Comparison of ENCODE assay signal across 8 cellular contexts in genomic region chr6:5752282-5752681, GRCh38.
DNase-seq lines count a peak whose midpoint lies in the region; ATAC-seq and TF ChIP-seq lines count a peak whose summit lies in the region.

No MANE protein-coding gene starts in this region.

- no peaks in the 10 kb centered on the region for H3K27me3 ChIP-seq in A673 (replicated peaks; ENCODE audit: insufficient read depth, low read depth, low read length, poor library complexity)
- no peaks in the 10 kb centered on the region for H3K27me3 ChIP-seq in HUES6 (ENCODE audit: control insufficient read depth, insufficient read depth, low read length)
- H3K27me3 ChIP-seq in iPS DF 6.9 (ENCODE audit: control insufficient read depth, insufficient read depth, low read length) = no peaks in the 10 kb centered on the region
- no peaks in the 10 kb centered on the region for H3K27me3 ChIP-seq in testis

- H3K4me1 ChIP-seq in A673 (ENCODE audit: insufficient read depth, low read length, poor library complexity, severe bottlenecking) = peaks cover 28% of the 10 kb centered on the region
- H3K4me1 ChIP-seq in HUES6 (ENCODE audit: control insufficient read depth, insufficient read depth, low read length) = peaks cover 18% of the 10 kb centered on the region
- no peaks in the 10 kb centered on the region for H3K4me1 ChIP-seq in iPS DF 6.9 (ENCODE audit: control insufficient read depth, insufficient read depth, low read length)
- no peaks in the 10 kb centered on the region for H3K4me1 ChIP-seq in testis

- TF ChIP-seq CTCF in A673 (conservative IDR thresholded peaks at IDR 0.05; ENCODE audit: low read depth, low read length) (no peak), testis (IDR thresholded peaks at IDR 0.05) (no peak)

- DNase-seq in A673 (ENCODE audit: low spot score) (peak; percentile 90), astrocyte of the hippocampus (ENCODE audit: low read depth, low spot score) (peak; percentile 90), iPS DF 6.9 (ENCODE audit: low read depth, low spot score) (peak; percentile 39), NCI-H128 (lab: John Stamatoyannopoulos, UW; ENCODE audit: unreplicated experiment) (no peak), testis (no peak), 8988T (no peak)

- no CpG with 5 or more reads among the region's 6 CpGs for WGBS in iPS DF 6.9 (ENCODE audit: insufficient coverage, insufficient read length)
- 81 to 85% methylated on average over 6 of the region's 6 CpGs for WGBS in testis, 2 donors

- H3K27ac ChIP-seq in A673 (ENCODE audit: low read depth, low read length, poor library complexity, severe bottlenecking) (peak overlapping the region; percentile 85), HUES6 (ENCODE audit: low read depth, low read length) (peak overlapping the region; percentile 81), iPS DF 6.9 (ENCODE audit: low read length) (no peak overlapping the region), testis (no peak overlapping the region)

- H3K9ac ChIP-seq in HUES6 (ENCODE audit: low read length) = peak overlapping the region; percentile 38

- no peak overlapping the region for H3K4me3 ChIP-seq in A673 (ENCODE audit: low read depth, low read length, poor library complexity, severe bottlenecking)
- H3K4me3 ChIP-seq in HUES6 (ENCODE audit: low read depth, low read length) = no peak overlapping the region
- H3K4me3 ChIP-seq in iPS DF 6.9 (ENCODE audit: low read length) = no peak overlapping the region
- no peak overlapping the region for H3K4me3 ChIP-seq in testis

- H3K9me3 ChIP-seq in A673 (ENCODE audit: low read depth, low read length, poor library complexity, severe bottlenecking) (peaks cover 11% of the 10 kb centered on the region), HUES6 (ENCODE audit: control insufficient read depth, insufficient read depth, low read depth, low read length) (peaks cover 19% of the 10 kb centered on the region), iPS DF 6.9 (ENCODE audit: control insufficient read depth, insufficient read depth, low read length) (no peaks in the 10 kb centered on the region), testis (no peaks in the 10 kb centered on the region)

- H3K36me3 ChIP-seq in A673 (ENCODE audit: insufficient read depth, low read length, poor library complexity, severe bottlenecking) (no peaks in the 10 kb centered on the region), HUES6 (ENCODE audit: control insufficient read depth, insufficient read depth, low read length) (no peaks in the 10 kb centered on the region), iPS DF 6.9 (ENCODE audit: control insufficient read depth, insufficient read depth, low read length) (no peaks in the 10 kb centered on the region), testis (ENCODE audit: low read depth, missing control alignments) (no peaks in the 10 kb centered on the region)

- CTCF ChIA-PET in A673 (lab: Charles Lee) = interaction anchor here (0.6 to 1.0 kb wide), 3 partner anchors 281 to 1903 kb away, joined by 3 to 4 read pairs (median 4); partner anchors contain the start of gene FAM50B

- TF ChIP-seq POLR2A in testis (IDR thresholded peaks at IDR 0.05) = no peak

- ATAC-seq in HG03135 (IDR thresholded peaks at IDR 0.05; ENCODE audit: unreplicated experiment) = no peak

- no TSS peak for BruUV-seq in A673 (replicated peaks; lab: Mats Ljungman, UMichigan)

- POLR2A ChIA-PET in A673 (lab: Charles Lee; ENCODE audit: low non-redundant PET) = interaction anchor here (0.8 kb wide), 1 partner anchor 79 kb away, joined by 3 read pairs; no protein-coding TSS in a partner anchor

- intact Hi-C loops in A673 (cut with micrococcal nuclease; ENCODE audit: unreplicated experiment) (no loop called here), testis (cut with DNase I; ENCODE audit: low total_unique reads) (no loop called here)

Comparison
In these comparisons a context has a peak if more than half of its experiments do, and no peak if none do; other contexts are left out.
1. DNase-seq: peak in A673 (single experiment), astrocyte of the hippocampus (single experiment) and iPS DF 6.9 (single experiment); none in NCI-H128 (single experiment), testis (single experiment) and 8988T (single experiment).
2. H3K27ac ChIP-seq: peak in A673 (single experiment) and HUES6 (single experiment); none in iPS DF 6.9 (single experiment) and testis (0 of 2).